ENCODE assay signal across 8 cellular contexts in genomic region chr3:46932455-46933225, GRCh38. TPM values are rescaled to one million over a fixed set of nuclear protein-coding genes. Genes with fewer than 3 reads are reported as not detected.
DNase-seq lines count a peak whose midpoint lies in the region; ATAC-seq, FAIRE-seq and TF ChIP-seq lines count a peak whose summit lies in the region.

No MANE protein-coding gene starts in this region.

- peaks cover 6% of the 10 kb centered on the region for H3K36me3 ChIP-seq in muscle layer of colon (ENCODE audit: insufficient read depth, low read length)

- no peaks in the 10 kb centered on the region for H3K27me3 Mint-ChIP-seq in activated naive CD4-positive, alpha-beta T cell treated with anti-CD3 and anti-CD28 coated beads, Interleukin-2, amount 50 U/mL, for 24 hours
- H3K27me3 Mint-ChIP-seq in activated naive CD4-positive, alpha-beta T cell treated with anti-CD3 and anti-CD28 coated beads, Interleukin-2, amount 10 ng/mL, durations not matched to agents 7 days and 5 days: no peaks in the 10 kb centered on the region
- H3K27me3 Mint-ChIP-seq in central memory CD8-positive, alpha-beta T cell: no peaks in the 10 kb centered on the region
- no peaks in the 10 kb centered on the region for H3K27me3 Mint-ChIP-seq in type B pancreatic cell

- H3K4me3 ChIP-seq in muscle layer of colon (ENCODE audit: low read depth in 1 of 2, low read length in 2 of 2): no peak overlapping the region

- peak overlapping the region; percentile 24 for H3K27ac Mint-ChIP-seq in activated naive CD4-positive, alpha-beta T cell treated with anti-CD3 and anti-CD28 coated beads, Interleukin-2, amount 50 U/mL, for 24 hours
- no peak overlapping the region for H3K27ac Mint-ChIP-seq in activated naive CD4-positive, alpha-beta T cell treated with anti-CD3 and anti-CD28 coated beads, Interleukin-2, amount 10 ng/mL, durations not matched to agents 7 days and 5 days
- H3K27ac Mint-ChIP-seq in central memory CD8-positive, alpha-beta T cell (ENCODE audit: low read depth): peak overlapping the region; percentile 91
- peak overlapping the region; percentile 85 for H3K27ac Mint-ChIP-seq in type B pancreatic cell

- peak overlapping the region; percentile 58 for H3K27ac ChIP-seq in muscle layer of colon (ENCODE audit: low read depth, low read length)

- peaks cover 67% of the 10 kb centered on the region for H3K4me1 Mint-ChIP-seq in activated naive CD4-positive, alpha-beta T cell treated with anti-CD3 and anti-CD28 coated beads, Interleukin-2, amount 50 U/mL, for 24 hours
- peaks cover 61% of the 10 kb centered on the region for H3K4me1 Mint-ChIP-seq in activated naive CD4-positive, alpha-beta T cell treated with anti-CD3 and anti-CD28 coated beads, Interleukin-2, amount 10 ng/mL, durations not matched to agents 7 days and 5 days
- peaks cover 54% of the 10 kb centered on the region for H3K4me1 Mint-ChIP-seq in central memory CD8-positive, alpha-beta T cell
- H3K4me1 Mint-ChIP-seq in type B pancreatic cell (ENCODE audit: unreplicated experiment): peaks cover 41% of the 10 kb centered on the region

- H3K4me1 ChIP-seq in muscle layer of colon (ENCODE audit: insufficient read depth, low read length): peaks cover 82% of the 10 kb centered on the region

- H3K9ac ChIP-seq in muscle layer of colon (ENCODE audit: low read length): no peak overlapping the region

- peaks cover 7% of the 10 kb centered on the region for H3K36me3 Mint-ChIP-seq in activated naive CD4-positive, alpha-beta T cell treated with anti-CD3 and anti-CD28 coated beads, Interleukin-2, amount 50 U/mL, for 24 hours
- H3K36me3 Mint-ChIP-seq in activated naive CD4-positive, alpha-beta T cell treated with anti-CD3 and anti-CD28 coated beads, Interleukin-2, amount 10 ng/mL, durations not matched to agents 7 days and 5 days: peaks cover 51% of the 10 kb centered on the region
- peaks cover 24% of the 10 kb centered on the region for H3K36me3 Mint-ChIP-seq in central memory CD8-positive, alpha-beta T cell (ENCODE audit: insufficient read depth)
- peaks cover 22% of the 10 kb centered on the region for H3K36me3 Mint-ChIP-seq in type B pancreatic cell

- no peaks in the 10 kb centered on the region for H3K27me3 ChIP-seq in muscle layer of colon (ENCODE audit: control insufficient read depth in 1 of 2, insufficient read depth in 2 of 2, low read length in 2 of 2)

- H3K9me3 Mint-ChIP-seq in activated naive CD4-positive, alpha-beta T cell treated with anti-CD3 and anti-CD28 coated beads, Interleukin-2, amount 50 U/mL, for 24 hours: no peaks in the 10 kb centered on the region
- H3K9me3 Mint-ChIP-seq in activated naive CD4-positive, alpha-beta T cell treated with anti-CD3 and anti-CD28 coated beads, Interleukin-2, amount 10 ng/mL, durations not matched to agents 7 days and 5 days: peaks cover 12% of the 10 kb centered on the region
- H3K9me3 Mint-ChIP-seq in central memory CD8-positive, alpha-beta T cell: peaks cover 10% of the 10 kb centered on the region
- H3K9me3 Mint-ChIP-seq in type B pancreatic cell: no peaks in the 10 kb centered on the region

- H3K9me3 ChIP-seq in muscle layer of colon (ENCODE audit: low read length): no peaks in the 10 kb centered on the region

- TF ChIP-seq CTCF in type B pancreatic cell (conservative IDR thresholded peaks at IDR 0.05): no peak

- CTCF ChIA-PET in activated naive CD4-positive, alpha-beta T cell treated with anti-CD3 and anti-CD28 coated beads, Interleukin-2, amount 10 ng/mL, durations not matched to agents 7 days and 5 days (lab: Charles Lee): interaction anchor here (1.9 kb wide), 1 partner anchor 9 kb away, joined by 11 read pairs; no protein-coding TSS in a partner anchor

- no peak for DNase-seq in activated naive CD4-positive, alpha-beta T cell treated with anti-CD3 and anti-CD28 coated beads, Interleukin-2, amount 10 ng/mL, durations not matched to agents 7 days and 5 days
- no peak for DNase-seq in central memory CD8-positive, alpha-beta T cell (ENCODE audit: low spot score in 2 of 2)
- DNase-seq in type B pancreatic cell (ENCODE audit: extremely low spot score, unreplicated experiment): no peak
- no peak for DNase-seq in epidermal melanocyte (ENCODE audit: insufficient read length, low spot score)
- no peak for DNase-seq in HTR-8/SVneo (ENCODE audit: insufficient read length, low spot score)

- no peak for FAIRE-seq in HTR-8/SVneo (lab: Jason Lieb, UNC)

- ATAC-seq in central memory CD8-positive, alpha-beta T cell (replicated peaks; ENCODE audit: extremely low read depth, poor library complexity, severe bottlenecking): no peak
- ATAC-seq in HG02870 (IDR thresholded peaks at IDR 0.05; ENCODE audit: unreplicated experiment): no peak

- no peak overlapping the region for H3K4me3 Mint-ChIP-seq in activated naive CD4-positive, alpha-beta T cell treated with anti-CD3 and anti-CD28 coated beads, Interleukin-2, amount 50 U/mL, for 24 hours
- H3K4me3 Mint-ChIP-seq in activated naive CD4-positive, alpha-beta T cell treated with anti-CD3 and anti-CD28 coated beads, Interleukin-2, amount 10 ng/mL, durations not matched to agents 7 days and 5 days: no peak overlapping the region
- H3K4me3 Mint-ChIP-seq in central memory CD8-positive, alpha-beta T cell: peak overlapping the region; percentile 42
- H3K4me3 Mint-ChIP-seq in type B pancreatic cell: no peak overlapping the region

RNA-seq across cellular contexts. Expression of gene CCDC12, which starts 43.9 kb away (rescaled TPM):
- total RNA-seq in type B pancreatic cell (ENCODE audit: low replicate concordance): 46.7 and 49.7 TPM in 2 replicates

RNA-seq across cellular contexts. Expression of gene NBEAL2, which starts 46.8 kb away (rescaled TPM):
- total RNA-seq in type B pancreatic cell (ENCODE audit: low replicate concordance): 115 and 241 TPM in 2 replicates

RNA-seq across cellular contexts. Expression of gene PTH1R, which starts 55.1 kb away (rescaled TPM):
- 63.0 and 83.1 TPM in 2 replicates for total RNA-seq in type B pancreatic cell (ENCODE audit: low replicate concordance)
